In the genomic region with DNA sequence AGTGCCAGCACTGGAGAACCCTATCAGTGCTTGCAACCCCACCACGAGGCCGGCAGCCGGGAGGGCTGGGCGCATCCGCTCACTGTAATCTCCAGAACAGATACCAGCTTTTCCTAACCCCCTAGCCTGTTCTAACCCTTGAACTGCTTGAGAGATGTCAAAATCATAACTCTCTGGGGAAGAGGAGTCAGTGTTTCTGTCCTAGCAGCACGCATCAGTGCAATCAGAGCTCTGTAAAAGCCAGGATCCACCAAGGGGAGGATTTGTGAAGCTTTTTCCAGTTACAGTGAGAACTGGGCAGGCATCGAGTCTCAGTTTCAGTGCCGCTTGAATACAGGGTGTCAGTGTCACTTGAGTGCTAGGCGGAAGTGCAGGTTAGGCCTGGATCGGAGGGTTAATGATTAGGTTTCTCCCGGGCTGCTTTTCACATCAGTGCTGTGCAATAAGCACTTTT, we compare ENCODE assay signal across 1 cellular context.
TF ChIP-seq lines count a peak whose summit lies in the region.

No MANE protein-coding gene starts in this region.

TF ChIP-seq in HepG2, 621 proteins besides CTCF, POLR2A, EP300 and RAD21 (continued from another document and continues in another):
- TF ChIP-seq ATF1 (CRISPR knock-in tag; IDR thresholded peaks at IDR 0.05) (no peak), TARDBP (CRISPR knock-in tag; IDR thresholded peaks at IDR 0.05) (0 out of 2 replicates have a peak, but pooled peaks have one; percentile 57), TBX2 (CRISPR knock-in tag; IDR thresholded peaks at IDR 0.05; ENCODE audit: borderline replicate concordance) (peak; percentile 65; the same call in 1 of the 2 replicates), ZNF567 (CRISPR knock-in tag; IDR thresholded peaks at IDR 0.05; ENCODE audit: borderline replicate concordance) (0 out of 2 replicates have a peak, but pooled peaks have one; percentile 52), NR2F6 (IDR thresholded peaks at IDR 0.05) (no peak), NR2F6 (CRISPR knock-in tag; IDR thresholded peaks at IDR 0.05) (peak; percentile 10; the same call in 1 of the 2 replicates), RBFOX2 (IDR thresholded peaks at IDR 0.05; ENCODE audit: low read depth, low read length) (peak; percentile 43; the same call in 1 of the 2 replicates), ZNF598 (CRISPR knock-in tag; IDR thresholded peaks at IDR 0.05; ENCODE audit: borderline replicate concordance) (peak; percentile 75; the same call in 1 of the 2 replicates), SRF (IDR thresholded peaks at IDR 0.05; ENCODE audit: low read depth, low read length) (0 out of 2 replicates have a peak, but pooled peaks have one; percentile 21), ZNF788 (CRISPR knock-in tag; IDR thresholded peaks at IDR 0.05; ENCODE audit: borderline replicate concordance) (peak; percentile 23; the same call in 1 of the 2 replicates), RNF2 (conservative IDR thresholded peaks at IDR 0.05; ENCODE audit: low read depth) (0 out of 2 replicates have a peak, but pooled peaks have one; percentile 56), MIXL1 (CRISPR knock-in tag; IDR thresholded peaks at IDR 0.05) (peak; percentile 48; the same call in 1 of the 2 replicates), CEBPG (CRISPR knock-in tag; IDR thresholded peaks at IDR 0.05) (peak; percentile 11; the same call in 1 of the 2 replicates), SOX13 (IDR thresholded peaks at IDR 0.05) (no peak), SOX13 (CRISPR knock-in tag; conservative IDR thresholded peaks at IDR 0.05 in 1 of 2, IDR thresholded peaks at IDR 0.05 in 1 of 2) (peak in 1 of 2 experiments; percentile 56; a peak in 1 of 4 replicates), REPIN1 (CRISPR knock-in tag; IDR thresholded peaks at IDR 0.05; ENCODE audit: borderline replicate concordance, low read depth) (peak; percentile 54; the same call in 1 of the 2 replicates), SNAI1 (CRISPR knock-in tag; IDR thresholded peaks at IDR 0.05; ENCODE audit: borderline replicate concordance) (peak; percentile 59; the same call in 1 of the 2 replicates), NFYC (CRISPR knock-in tag; IDR thresholded peaks at IDR 0.05) (no peak), ZNF432 (CRISPR knock-in tag; IDR thresholded peaks at IDR 0.05; ENCODE audit: borderline replicate concordance) (no peak), ERF (CRISPR knock-in tag; IDR thresholded peaks at IDR 0.05) (peak; percentile 42; the same call in 1 of the 2 replicates), GABPB1 (CRISPR knock-in tag; IDR thresholded peaks at IDR 0.05) (peak; percentile 64; the same call in 1 of the 2 replicates), HNF4A (CRISPR knock-in tag; IDR thresholded peaks at IDR 0.05) (0 out of 2 replicates have a peak, but pooled peaks have one; percentile 41), DR1 (CRISPR knock-in tag; IDR thresholded peaks at IDR 0.05) (0 out of 2 replicates have a peak, but pooled peaks have one; percentile 29), ZMYM3 (CRISPR knock-in tag; IDR thresholded peaks at IDR 0.05) (peak; percentile 15; the same call in 1 of the 2 replicates), ZNF430 (CRISPR knock-in tag; IDR thresholded peaks at IDR 0.05) (peak; percentile 64; the same call in 1 of the 2 replicates), ZNF124 (CRISPR knock-in tag; IDR thresholded peaks at IDR 0.05) (0 out of 2 replicates have a peak, but pooled peaks have one; percentile 22), ZNF441 (CRISPR knock-in tag; IDR thresholded peaks at IDR 0.05; ENCODE audit: borderline replicate concordance) (peak; percentile 70; the same call in 1 of the 2 replicates), ZNF350 (CRISPR knock-in tag; IDR thresholded peaks at IDR 0.05; ENCODE audit: borderline replicate concordance, low read depth) (peak; percentile 44; the same call in 1 of the 2 replicates), ZNF614 (CRISPR knock-in tag; IDR thresholded peaks at IDR 0.05; ENCODE audit: borderline replicate concordance) (peak; percentile 59; the same call in 1 of the 2 replicates), MIER3 (CRISPR knock-in tag; IDR thresholded peaks at IDR 0.05; ENCODE audit: borderline replicate concordance) (peak; percentile 72), ZNF652 (CRISPR knock-in tag; IDR thresholded peaks at IDR 0.05; ENCODE audit: borderline replicate concordance, low read depth) (peak; percentile 58; the same call in 1 of the 2 replicates), ZNF775 (CRISPR knock-in tag; IDR thresholded peaks at IDR 0.05; ENCODE audit: borderline replicate concordance) (0 out of 2 replicates have a peak, but pooled peaks have one; percentile 25), ZKSCAN8 (CRISPR knock-in tag; IDR thresholded peaks at IDR 0.05; ENCODE audit: borderline replicate concordance) (peak; percentile 57; the same call in 1 of the 2 replicates), MED8 (CRISPR knock-in tag; IDR thresholded peaks at IDR 0.05; ENCODE audit: insufficient replicate concordance) (no peak), ZNF205 (CRISPR knock-in tag; IDR thresholded peaks at IDR 0.05) (0 out of 2 replicates have a peak, but pooled peaks have one; percentile 39), SOX5 (CRISPR knock-in tag; IDR thresholded peaks at IDR 0.05; ENCODE audit: borderline replicate concordance) (peak; percentile 63; the same call in 1 of the 2 replicates), ZBTB7B (CRISPR knock-in tag; IDR thresholded peaks at IDR 0.05) (no peak), XRCC5 (optimal IDR thresholded peaks at IDR 0.05; ENCODE audit: low read length) (peak; percentile 17), KAT8 (CRISPR knock-in tag; IDR thresholded peaks at IDR 0.05) (peak; percentile 30; the same call in 1 of the 2 replicates), ZNF232 (CRISPR knock-in tag; IDR thresholded peaks at IDR 0.05; ENCODE audit: borderline replicate concordance) (no peak), ZNF773 (CRISPR knock-in tag; IDR thresholded peaks at IDR 0.05; ENCODE audit: borderline replicate concordance) (no peak), GATAD2A (CRISPR knock-in tag; IDR thresholded peaks at IDR 0.05) (peak; percentile 66), ZFX (CRISPR knock-in tag; IDR thresholded peaks at IDR 0.05; ENCODE audit: low read depth) (peak; percentile 82), SETDB1 (CRISPR knock-in tag; IDR thresholded peaks at IDR 0.05; ENCODE audit: borderline replicate concordance) (peak; percentile 61; the same call in 1 of the 2 replicates), GFI1 (CRISPR knock-in tag; IDR thresholded peaks at IDR 0.05; ENCODE audit: borderline replicate concordance) (0 out of 2 replicates have a peak, but pooled peaks have one; percentile 34), ZMYM2 (CRISPR knock-in tag; IDR thresholded peaks at IDR 0.05) (0 out of 2 replicates have a peak, but pooled peaks have one; percentile 45)
- TF ChIP-seq, protein P1, sequence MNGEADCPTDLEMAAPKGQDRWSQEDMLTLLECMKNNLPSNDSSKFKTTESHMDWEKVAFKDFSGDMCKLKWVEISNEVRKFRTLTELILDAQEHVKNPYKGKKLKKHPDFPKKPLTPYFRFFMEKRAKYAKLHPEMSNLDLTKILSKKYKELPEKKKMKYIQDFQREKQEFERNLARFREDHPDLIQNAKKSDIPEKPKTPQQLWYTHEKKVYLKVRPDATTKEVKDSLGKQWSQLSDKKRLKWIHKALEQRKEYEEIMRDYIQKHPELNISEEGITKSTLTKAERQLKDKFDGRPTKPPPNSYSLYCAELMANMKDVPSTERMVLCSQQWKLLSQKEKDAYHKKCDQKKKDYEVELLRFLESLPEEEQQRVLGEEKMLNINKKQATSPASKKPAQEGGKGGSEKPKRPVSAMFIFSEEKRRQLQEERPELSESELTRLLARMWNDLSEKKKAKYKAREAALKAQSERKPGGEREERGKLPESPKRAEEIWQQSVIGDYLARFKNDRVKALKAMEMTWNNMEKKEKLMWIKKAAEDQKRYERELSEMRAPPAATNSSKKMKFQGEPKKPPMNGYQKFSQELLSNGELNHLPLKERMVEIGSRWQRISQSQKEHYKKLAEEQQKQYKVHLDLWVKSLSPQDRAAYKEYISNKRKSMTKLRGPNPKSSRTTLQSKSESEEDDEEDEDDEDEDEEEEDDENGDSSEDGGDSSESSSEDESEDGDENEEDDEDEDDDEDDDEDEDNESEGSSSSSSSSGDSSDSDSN (CRISPR knock-in tag; IDR thresholded peaks at IDR 0.05) = peak; percentile 29
- TF ChIP-seq, protein P2, sequence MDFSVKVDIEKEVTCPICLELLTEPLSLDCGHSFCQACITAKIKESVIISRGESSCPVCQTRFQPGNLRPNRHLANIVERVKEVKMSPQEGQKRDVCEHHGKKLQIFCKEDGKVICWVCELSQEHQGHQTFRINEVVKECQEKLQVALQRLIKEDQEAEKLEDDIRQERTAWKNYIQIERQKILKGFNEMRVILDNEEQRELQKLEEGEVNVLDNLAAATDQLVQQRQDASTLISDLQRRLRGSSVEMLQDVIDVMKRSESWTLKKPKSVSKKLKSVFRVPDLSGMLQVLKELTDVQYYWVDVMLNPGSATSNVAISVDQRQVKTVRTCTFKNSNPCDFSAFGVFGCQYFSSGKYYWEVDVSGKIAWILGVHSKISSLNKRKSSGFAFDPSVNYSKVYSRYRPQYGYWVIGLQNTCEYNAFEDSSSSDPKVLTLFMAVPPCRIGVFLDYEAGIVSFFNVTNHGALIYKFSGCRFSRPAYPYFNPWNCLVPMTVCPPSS (IDR thresholded peaks at IDR 0.05) = no peak
- TF ChIP-seq, protein P3, sequence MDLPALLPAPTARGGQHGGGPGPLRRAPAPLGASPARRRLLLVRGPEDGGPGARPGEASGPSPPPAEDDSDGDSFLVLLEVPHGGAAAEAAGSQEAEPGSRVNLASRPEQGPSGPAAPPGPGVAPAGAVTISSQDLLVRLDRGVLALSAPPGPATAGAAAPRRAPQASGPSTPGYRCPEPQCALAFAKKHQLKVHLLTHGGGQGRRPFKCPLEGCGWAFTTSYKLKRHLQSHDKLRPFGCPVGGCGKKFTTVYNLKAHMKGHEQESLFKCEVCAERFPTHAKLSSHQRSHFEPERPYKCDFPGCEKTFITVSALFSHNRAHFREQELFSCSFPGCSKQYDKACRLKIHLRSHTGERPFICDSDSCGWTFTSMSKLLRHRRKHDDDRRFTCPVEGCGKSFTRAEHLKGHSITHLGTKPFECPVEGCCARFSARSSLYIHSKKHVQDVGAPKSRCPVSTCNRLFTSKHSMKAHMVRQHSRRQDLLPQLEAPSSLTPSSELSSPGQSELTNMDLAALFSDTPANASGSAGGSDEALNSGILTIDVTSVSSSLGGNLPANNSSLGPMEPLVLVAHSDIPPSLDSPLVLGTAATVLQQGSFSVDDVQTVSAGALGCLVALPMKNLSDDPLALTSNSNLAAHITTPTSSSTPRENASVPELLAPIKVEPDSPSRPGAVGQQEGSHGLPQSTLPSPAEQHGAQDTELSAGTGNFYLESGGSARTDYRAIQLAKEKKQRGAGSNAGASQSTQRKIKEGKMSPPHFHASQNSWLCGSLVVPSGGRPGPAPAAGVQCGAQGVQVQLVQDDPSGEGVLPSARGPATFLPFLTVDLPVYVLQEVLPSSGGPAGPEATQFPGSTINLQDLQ (CRISPR knock-in tag; IDR thresholded peaks at IDR 0.05) = no peak
- TF ChIP-seq, protein P4, sequence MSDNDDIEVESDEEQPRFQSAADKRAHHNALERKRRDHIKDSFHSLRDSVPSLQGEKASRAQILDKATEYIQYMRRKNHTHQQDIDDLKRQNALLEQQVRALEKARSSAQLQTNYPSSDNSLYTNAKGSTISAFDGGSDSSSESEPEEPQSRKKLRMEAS (IDR thresholded peaks at IDR 0.05) = peak; percentile 73
- TF ChIP-seq, protein P5, sequence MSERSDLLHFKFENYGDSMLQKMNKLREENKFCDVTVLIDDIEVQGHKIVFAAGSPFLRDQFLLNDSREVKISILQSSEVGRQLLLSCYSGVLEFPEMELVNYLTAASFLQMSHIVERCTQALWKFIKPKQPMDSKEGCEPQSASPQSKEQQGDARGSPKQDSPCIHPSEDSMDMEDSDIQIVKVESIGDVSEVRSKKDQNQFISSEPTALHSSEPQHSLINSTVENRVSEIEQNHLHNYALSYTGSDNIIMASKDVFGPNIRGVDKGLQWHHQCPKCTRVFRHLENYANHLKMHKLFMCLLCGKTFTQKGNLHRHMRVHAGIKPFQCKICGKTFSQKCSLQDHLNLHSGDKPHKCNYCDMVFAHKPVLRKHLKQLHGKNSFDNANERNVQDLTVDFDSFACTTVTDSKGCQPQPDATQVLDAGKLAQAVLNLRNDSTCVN (CRISPR knock-in tag; IDR thresholded peaks at IDR 0.05; ENCODE audit: borderline replicate concordance) = no peak
- TF ChIP-seq, protein P6, sequence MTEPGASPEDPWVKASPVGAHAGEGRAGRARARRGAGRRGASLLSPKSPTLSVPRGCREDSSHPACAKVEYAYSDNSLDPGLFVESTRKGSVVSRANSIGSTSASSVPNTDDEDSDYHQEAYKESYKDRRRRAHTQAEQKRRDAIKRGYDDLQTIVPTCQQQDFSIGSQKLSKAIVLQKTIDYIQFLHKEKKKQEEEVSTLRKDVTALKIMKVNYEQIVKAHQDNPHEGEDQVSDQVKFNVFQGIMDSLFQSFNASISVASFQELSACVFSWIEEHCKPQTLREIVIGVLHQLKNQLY (CRISPR knock-in tag; IDR thresholded peaks at IDR 0.05) = no peak
- TF ChIP-seq, protein P7, sequence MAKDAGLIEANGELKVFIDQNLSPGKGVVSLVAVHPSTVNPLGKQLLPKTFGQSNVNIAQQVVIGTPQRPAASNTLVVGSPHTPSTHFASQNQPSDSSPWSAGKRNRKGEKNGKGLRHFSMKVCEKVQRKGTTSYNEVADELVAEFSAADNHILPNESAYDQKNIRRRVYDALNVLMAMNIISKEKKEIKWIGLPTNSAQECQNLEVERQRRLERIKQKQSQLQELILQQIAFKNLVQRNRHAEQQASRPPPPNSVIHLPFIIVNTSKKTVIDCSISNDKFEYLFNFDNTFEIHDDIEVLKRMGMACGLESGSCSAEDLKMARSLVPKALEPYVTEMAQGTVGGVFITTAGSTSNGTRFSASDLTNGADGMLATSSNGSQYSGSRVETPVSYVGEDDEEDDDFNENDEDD (CRISPR knock-in tag; IDR thresholded peaks at IDR 0.05; ENCODE audit: borderline replicate concordance) = peak; percentile 46; the same call in 1 of the 2 replicates
- TF ChIP-seq, protein P8, sequence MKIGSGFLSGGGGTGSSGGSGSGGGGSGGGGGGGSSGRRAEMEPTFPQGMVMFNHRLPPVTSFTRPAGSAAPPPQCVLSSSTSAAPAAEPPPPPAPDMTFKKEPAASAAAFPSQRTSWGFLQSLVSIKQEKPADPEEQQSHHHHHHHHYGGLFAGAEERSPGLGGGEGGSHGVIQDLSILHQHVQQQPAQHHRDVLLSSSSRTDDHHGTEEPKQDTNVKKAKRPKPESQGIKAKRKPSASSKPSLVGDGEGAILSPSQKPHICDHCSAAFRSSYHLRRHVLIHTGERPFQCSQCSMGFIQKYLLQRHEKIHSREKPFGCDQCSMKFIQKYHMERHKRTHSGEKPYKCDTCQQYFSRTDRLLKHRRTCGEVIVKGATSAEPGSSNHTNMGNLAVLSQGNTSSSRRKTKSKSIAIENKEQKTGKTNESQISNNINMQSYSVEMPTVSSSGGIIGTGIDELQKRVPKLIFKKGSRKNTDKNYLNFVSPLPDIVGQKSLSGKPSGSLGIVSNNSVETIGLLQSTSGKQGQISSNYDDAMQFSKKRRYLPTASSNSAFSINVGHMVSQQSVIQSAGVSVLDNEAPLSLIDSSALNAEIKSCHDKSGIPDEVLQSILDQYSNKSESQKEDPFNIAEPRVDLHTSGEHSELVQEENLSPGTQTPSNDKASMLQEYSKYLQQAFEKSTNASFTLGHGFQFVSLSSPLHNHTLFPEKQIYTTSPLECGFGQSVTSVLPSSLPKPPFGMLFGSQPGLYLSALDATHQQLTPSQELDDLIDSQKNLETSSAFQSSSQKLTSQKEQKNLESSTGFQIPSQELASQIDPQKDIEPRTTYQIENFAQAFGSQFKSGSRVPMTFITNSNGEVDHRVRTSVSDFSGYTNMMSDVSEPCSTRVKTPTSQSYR (CRISPR knock-in tag; IDR thresholded peaks at IDR 0.05; ENCODE audit: borderline replicate concordance) = peak; percentile 4; the same call in 1 of the 2 replicates
- TF ChIP-seq, protein P9, sequence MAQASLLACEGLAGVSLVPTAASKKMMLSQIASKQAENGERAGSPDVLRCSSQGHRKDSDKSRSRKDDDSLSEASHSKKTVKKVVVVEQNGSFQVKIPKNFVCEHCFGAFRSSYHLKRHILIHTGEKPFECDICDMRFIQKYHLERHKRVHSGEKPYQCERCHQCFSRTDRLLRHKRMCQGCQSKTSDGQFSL (CRISPR knock-in tag; IDR thresholded peaks at IDR 0.05) = no peak
